ENCODE assay signal across 8 cellular contexts in the genomic region with DNA sequence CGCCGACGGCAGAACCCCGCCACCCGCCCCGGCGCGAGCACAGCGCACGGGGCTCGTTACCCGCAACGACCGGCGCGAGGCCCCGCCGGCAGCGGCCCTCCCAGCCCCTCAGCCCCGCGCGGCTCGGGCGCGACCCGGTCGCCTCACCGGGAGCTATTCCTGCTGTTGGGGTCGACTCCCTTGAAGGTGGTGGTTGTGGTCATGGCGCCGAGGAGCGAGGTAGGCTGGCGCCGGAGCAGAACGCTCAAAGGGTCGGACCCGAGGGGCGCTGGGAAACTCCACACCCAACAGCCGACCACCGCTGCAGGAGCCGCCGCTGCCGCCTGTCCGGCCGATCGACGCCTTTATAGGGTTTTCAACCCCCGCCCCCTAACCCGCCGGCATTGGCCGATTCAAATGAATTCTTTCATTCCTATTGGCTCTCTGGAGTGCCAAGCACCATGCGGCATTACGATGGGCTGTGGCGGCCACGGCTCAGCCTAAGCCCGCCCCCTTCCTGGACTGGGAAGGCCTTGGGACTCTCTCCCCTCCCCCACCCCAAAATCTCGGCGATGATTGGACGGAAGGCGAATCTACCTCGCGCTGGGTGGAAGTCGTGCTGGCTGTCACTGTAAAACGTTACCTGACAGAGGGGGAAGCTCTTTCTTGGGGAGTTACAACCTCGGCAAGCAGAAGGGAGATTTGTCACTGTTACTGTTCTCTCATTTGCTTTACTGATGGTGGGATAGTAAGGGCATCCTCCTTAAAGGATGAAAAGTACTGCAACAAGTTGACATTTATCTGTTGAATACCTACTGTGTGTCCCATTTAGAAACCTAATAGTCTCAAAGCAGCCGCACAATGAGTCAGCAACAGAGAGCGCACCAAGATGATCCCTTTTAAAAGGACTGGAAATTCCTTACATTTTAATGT. TPM values are rescaled to one million over a fixed set of nuclear protein-coding genes. Genes with fewer than 3 reads are reported as not detected.
A peak's percentile ranks its signal among the peaks of the same experiment; 100 is the strongest.
DNase-seq lines count a peak whose midpoint lies in the region; ATAC-seq and TF ChIP-seq lines count a peak whose summit lies in the region.

A gene with protein sequence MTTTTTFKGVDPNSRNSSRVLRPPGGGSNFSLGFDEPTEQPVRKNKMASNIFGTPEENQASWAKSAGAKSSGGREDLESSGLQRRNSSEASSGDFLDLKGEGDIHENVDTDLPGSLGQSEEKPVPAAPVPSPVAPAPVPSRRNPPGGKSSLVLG (minus strand): TSS at position 318 of the 912 bp plus-strand sequence. CDS start 115 bp downstream, at position 203.

- H3K9me3 ChIP-seq in breast epithelium (no peaks in the 10 kb centered on the region), smooth muscle cell (replicated peaks; ENCODE audit: low read depth) (no peaks in the 10 kb centered on the region)

- H3K79me2 ChIP-seq in ACC112 (ENCODE audit: control insufficient read depth, insufficient read depth, low read length, unreplicated experiment), result peaks cover 44% of the 10 kb centered on the region
- H3K79me2 ChIP-seq in smooth muscle cell (ENCODE audit: low read depth), result peaks cover 47% of the 10 kb centered on the region

- H3K4me2 ChIP-seq in smooth muscle cell, result peak within 1 kb of the TSS; percentile 91

- H3K9ac ChIP-seq in smooth muscle cell (ENCODE audit: low read depth), result peak within 1 kb of the TSS; percentile 76

- H3K36me3 ChIP-seq in ACC112 (ENCODE audit: insufficient read depth, low read length) (no peaks in the 10 kb centered on the region), breast epithelium (no peaks in the 10 kb centered on the region), smooth muscle cell (ENCODE audit: low read depth) (no peaks in the 10 kb centered on the region)

- ATAC-seq in GM18870 (IDR thresholded peaks at IDR 0.05; ENCODE audit: unreplicated experiment), result peak; percentile 92
- peak; percentile 94 for ATAC-seq in HG03135 (IDR thresholded peaks at IDR 0.05; ENCODE audit: unreplicated experiment)

- H2AFZ ChIP-seq in ACC112 (ENCODE audit: low read length, unreplicated experiment) (peak within 1 kb of the TSS; percentile 6), smooth muscle cell (ENCODE audit: low read depth) (peak within 1 kb of the TSS; percentile 4)

- H3F3A ChIP-seq in smooth muscle cell (ENCODE audit: low read depth), result peaks cover 10% of the 10 kb centered on the region

- H3K4me1 ChIP-seq in ACC112 (ENCODE audit: control insufficient read depth, insufficient read depth, low read length, unreplicated experiment) (peaks cover 25% of the 10 kb centered on the region), breast epithelium (no peaks in the 10 kb centered on the region), smooth muscle cell (ENCODE audit: low read depth) (peaks cover 20% of the 10 kb centered on the region)

- DNase-seq in NCI-H2196 treated with DMSO at 0.1 percent for 48 hours (lab: John Stamatoyannopoulos, UW; ENCODE audit: unreplicated experiment) (peak; percentile 93), breast epithelium (ENCODE audit: low spot score in 2 of 2) (peak; percentile 99), iPS-NIHi11 (ENCODE audit: low spot score) (peak; percentile 98), smooth muscle cell (lab: John Stamatoyannopoulos, UW; ENCODE audit: unreplicated experiment) (peak; percentile 84)

- intact Hi-C loops in breast epithelium (cut with DNase I; ENCODE audit: low total_unique reads), result no loop called here

- no peak within 1 kb of the TSS for H3K27ac ChIP-seq in ACC112 (ENCODE audit: low read depth, low read length)
- peak within 1 kb of the TSS; percentile 81 for H3K27ac ChIP-seq in VCaP
- peak within 1 kb of the TSS; percentile 40 to 87 for H3K27ac ChIP-seq in breast epithelium
- H3K27ac ChIP-seq in smooth muscle cell (ENCODE audit: low read depth), result peak within 1 kb of the TSS; percentile 56

- 1% methylated on average over 49 of the region's 67 CpGs for WGBS in smooth muscle cell (ENCODE audit: low lambda C conversion rate)

- peak within 1 kb of the TSS; percentile 84 for H3K4me3 ChIP-seq in ACC112 (ENCODE audit: low read depth, low read length)
- H3K4me3 ChIP-seq in breast epithelium, result peak within 1 kb of the TSS; percentile 77 to 92 (median 86)
- peak within 1 kb of the TSS; percentile 84 for H3K4me3 ChIP-seq in smooth muscle cell

- peak; percentile 94 for TF ChIP-seq POLR2A in breast epithelium (IDR thresholded peaks at IDR 0.05)

- TF ChIP-seq CTCF in VCaP (conservative IDR thresholded peaks at IDR 0.05) (no peak), breast epithelium (IDR thresholded peaks at IDR 0.05) (peak in 1 of 3 donors; percentile 29), smooth muscle cell (IDR thresholded peaks at IDR 0.05; ENCODE audit: borderline replicate concordance, insufficient read depth, poor library complexity, severe bottlenecking) (no peak)

- no peaks in the 10 kb centered on the region for H3K27me3 ChIP-seq in ACC112 (ENCODE audit: insufficient read depth, low read length)
- no peaks in the 10 kb centered on the region for H3K27me3 ChIP-seq in breast epithelium
- no peaks in the 10 kb centered on the region for H3K27me3 ChIP-seq in smooth muscle cell (ENCODE audit: low read depth)

- H4K20me1 ChIP-seq in smooth muscle cell (ENCODE audit: low read depth), result peaks cover 33% of the 10 kb centered on the region

RNA-seq across cellular contexts. Expression of the gene that starts here (rescaled TPM):
- 10 to 100 TPM in 2 of 3 donors, 1 to 10 TPM in 1; 9.9 to 30.5 (median 24.9) TPM for total RNA-seq in breast epithelium
- 103 and 141 TPM in 2 replicates for total RNA-seq in smooth muscle cell
- polyA plus RNA-seq in smooth muscle cell, result 240 and 288 TPM in 2 replicates
